In the genomic region with DNA sequence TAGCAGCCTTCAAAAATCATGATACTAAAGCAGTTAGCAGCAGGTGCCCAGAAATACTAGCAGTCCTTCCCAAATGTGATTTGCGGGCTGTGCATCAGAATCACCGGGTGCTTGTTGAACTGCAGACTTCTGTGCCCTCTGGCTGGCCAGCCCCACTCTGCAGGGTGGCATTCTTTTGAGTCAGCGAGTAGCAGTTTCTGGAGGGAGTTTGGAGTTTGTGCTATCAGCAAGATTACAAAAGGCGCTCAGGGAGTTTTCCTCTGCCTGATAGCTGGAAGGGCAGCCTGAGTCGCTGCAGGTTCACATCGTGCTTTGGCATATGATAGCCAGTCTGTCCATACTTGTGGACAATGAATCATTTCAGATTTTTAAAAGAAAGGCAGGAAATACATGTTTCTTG, we compare ENCODE assay signal across 12 cellular contexts. TPM values are rescaled to one million over a fixed set of nuclear protein-coding genes. Genes with fewer than 3 reads are reported as not detected.
DNase-seq lines count a peak whose midpoint lies in the region; ATAC-seq lines count a peak whose summit lies in the region.
"Had no signal": no experiment of that assay in that cellular context is flagged by ENCODE, and none has a peak within 500 bp of the region (broad histone marks: within the 10 kb centered on the region; RNA-seq: fewer than 3 reads in every experiment).

No MANE protein-coding gene starts in this region.

- ATAC-seq in activated CD8-positive, alpha-beta T cell treated with anti-CD3 and anti-CD28 coated beads, Interleukin-2, amount 10 ng/mL, durations not matched to agents 7 days and 5 days: no peak
- ATAC-seq: GM12878 had no signal

- no peak overlapping the region for H3K4me3 Mint-ChIP-seq in activated CD8-positive, alpha-beta T cell treated with anti-CD3 and anti-CD28 coated beads, Interleukin-2, amount 10 ng/mL, durations not matched to agents 7 days and 5 days
- H3K4me3 Mint-ChIP-seq: B cell had no signal

- H3K36me3 Mint-ChIP-seq in activated CD8-positive, alpha-beta T cell treated with anti-CD3 and anti-CD28 coated beads, Interleukin-2, amount 10 ng/mL, durations not matched to agents 7 days and 5 days (ENCODE audit: low read depth): no peaks in the 10 kb centered on the region

- H3K9me3 Mint-ChIP-seq in activated CD8-positive, alpha-beta T cell treated with anti-CD3 and anti-CD28 coated beads, Interleukin-2, amount 10 ng/mL, durations not matched to agents 7 days and 5 days (ENCODE audit: insufficient read depth): no peaks in the 10 kb centered on the region

- peaks cover 6% of the 10 kb centered on the region for H3K27me3 Mint-ChIP-seq in activated CD8-positive, alpha-beta T cell treated with anti-CD3 and anti-CD28 coated beads, Interleukin-2, amount 10 ng/mL, durations not matched to agents 7 days and 5 days (ENCODE audit: low read depth)

- POLR2A ChIA-PET in activated CD8-positive, alpha-beta T cell treated with anti-CD3 and anti-CD28 coated beads, Interleukin-2, amount 10 ng/mL, durations not matched to agents 7 days and 5 days (lab: Charles Lee): no interaction called here

- CTCF ChIA-PET in activated CD8-positive, alpha-beta T cell treated with anti-CD3 and anti-CD28 coated beads, Interleukin-2, amount 10 ng/mL, durations not matched to agents 7 days and 5 days (lab: Charles Lee): no interaction called here

- H3K4me1 Mint-ChIP-seq in activated CD8-positive, alpha-beta T cell treated with anti-CD3 and anti-CD28 coated beads, Interleukin-2, amount 10 ng/mL, durations not matched to agents 7 days and 5 days (ENCODE audit: low read depth): peaks cover 3% of the 10 kb centered on the region
- H3K4me1 Mint-ChIP-seq: B cell had no signal

- peak; percentile 89 for DNase-seq in M059J (ENCODE audit: low read depth)
- DNase-seq in astrocyte of the hippocampus (ENCODE audit: low read depth, low spot score): peak; percentile 23
- peak; percentile 45 for DNase-seq in iPS-NIHi11 (ENCODE audit: low spot score)
- DNase-seq in activated CD8-positive, alpha-beta T cell treated with anti-CD3 and anti-CD28 coated beads, Interleukin-2, amount 10 ng/mL, durations not matched to agents 7 days and 5 days: no peak
- DNase-seq in NCI-H2171 (lab: John Stamatoyannopoulos, UW): no peak
- DNase-seq in NAMALWA (ENCODE audit: low spot score): no peak
- no peak for DNase-seq in retina
- DNase-seq: GF-D8, NCI-H2171 treated with DMSO at 0.1 percent for 48 hours, ovary had no signal

- no peak overlapping the region for H3K27ac Mint-ChIP-seq in activated CD8-positive, alpha-beta T cell treated with anti-CD3 and anti-CD28 coated beads, Interleukin-2, amount 10 ng/mL, durations not matched to agents 7 days and 5 days
- H3K27ac Mint-ChIP-seq: B cell had no signal

RNA-seq across cellular contexts. Expression of a gene that starts 57.6 kb away (rescaled TPM):
- total RNA-seq in M059J (2014; rRNA removed; shearing (Covaris generic)): 39.0 and 39.7 TPM in 2 replicates
- not detected for total RNA-seq in activated CD8-positive, alpha-beta T cell treated with anti-CD3 and anti-CD28 coated beads, Interleukin-2, amount 10 ng/mL, durations not matched to agents 7 days and 5 days

Comparison
In these comparisons a context has a peak if more than half of its experiments do, and no peak if none do; other contexts are left out.
1. DNase-seq: peak in M059J (single experiment), astrocyte of the hippocampus (single experiment) and iPS-NIHi11 (single experiment); none in activated CD8-positive, alpha-beta T cell treated with anti-CD3 and anti-CD28 coated beads, Interleukin-2, amount 10 ng/mL, durations not matched to agents 7 days and 5 days (single experiment), NCI-H2171 (single experiment), NAMALWA (single experiment) and retina (single experiment).
2. RNA of a gene that starts 57.6 kb away (total RNA-seq): 39.0 to 39.7 TPM in M059J; not detected in activated CD8-positive, alpha-beta T cell treated with anti-CD3 and anti-CD28 coated beads, Interleukin-2, amount 10 ng/mL, durations not matched to agents 7 days and 5 days; every median in the first group is over 10 times any median in the second.